ENCODE assay signal across 9 cellular contexts in the genomic region with DNA sequence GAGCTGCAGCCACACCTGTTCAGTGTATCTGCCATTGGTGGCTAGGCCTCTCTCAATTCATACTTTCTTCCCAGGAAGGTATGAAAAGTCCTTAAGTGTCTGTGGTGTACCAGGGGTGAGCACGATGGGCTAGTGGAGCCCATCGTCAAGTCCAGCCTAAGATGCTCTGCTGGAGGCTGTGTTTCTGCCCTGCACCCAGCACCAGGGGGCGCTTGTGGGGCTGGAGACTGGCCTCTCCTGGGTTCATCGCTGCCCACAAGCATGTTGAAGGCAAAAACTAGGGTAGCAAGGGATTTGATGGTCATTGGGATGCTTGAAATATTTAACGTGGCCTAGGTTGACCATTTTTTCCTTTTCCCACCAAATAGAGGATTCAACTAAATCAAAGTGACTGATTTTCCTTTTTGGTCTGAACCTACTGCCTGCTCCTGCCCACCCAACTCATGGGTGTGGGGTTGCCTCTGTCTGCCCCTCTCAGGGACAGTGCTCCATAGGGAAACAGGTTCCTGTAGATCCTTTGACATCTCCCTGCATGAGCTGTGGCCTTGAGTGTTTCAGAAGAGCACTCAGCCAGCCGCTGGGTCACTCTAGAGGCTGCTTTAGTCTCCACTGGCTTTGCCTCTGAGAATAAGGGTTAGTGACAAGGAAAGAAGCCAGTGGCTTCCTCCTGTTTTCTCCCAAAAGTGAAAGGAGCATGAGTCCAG. TPM values are rescaled to one million over a fixed set of nuclear protein-coding genes. Genes with fewer than 3 reads are reported as not detected.
DNase-seq lines count a peak whose midpoint lies in the region; ATAC-seq, FAIRE-seq and TF ChIP-seq lines count a peak whose summit lies in the region.
"Had no signal": no experiment of that assay in that cellular context is flagged by ENCODE, and none has a peak within 500 bp of the region (broad histone marks: within the 10 kb centered on the region; RNA-seq: fewer than 3 reads in every experiment).

No MANE protein-coding gene starts in this region.

- ATAC-seq in HCT116 = peak; percentile 86
- ATAC-seq in HepG2 = peak; percentile 92

- no peaks in the 10 kb centered on the region for H3K27me3 ChIP-seq in HCT116 (ENCODE audit: insufficient read depth, low read length)
- 0 out of 5 replicates have a peak, but pooled peaks cover 0 to 14% of the 10 kb centered on the region in 2 experiments for H3K27me3 ChIP-seq in HepG2 (ENCODE audit: control insufficient read depth in 1 of 2, insufficient read depth in 2 of 2, low read length in 2 of 2)
- H3K27me3 ChIP-seq in vagina = no peaks in the 10 kb centered on the region

- CTCF ChIA-PET in HCT116 (lab: Charles Lee) (no interaction called here), HepG2 (lab: Yijun Ruan, JAX; ENCODE audit: low intra/inter-chr PET ratio, low total read pairs) (interaction anchor here (0.8 to 1.6 kb wide), 2 partner anchors 40 to 130 kb away, joined by 3 to 12 read pairs; no protein-coding TSS in a partner anchor)
- CTCF ChIA-PET in activated CD4-positive, alpha-beta memory T cell treated with anti-CD3 and anti-CD28 coated beads for 36 hours (lab: Charles Lee) = no interaction called here

- no peaks in the 10 kb centered on the region for H3K9me3 Mint-ChIP-seq in activated CD4-positive, alpha-beta memory T cell treated with anti-CD3 and anti-CD28 coated beads for 36 hours
- H3K9me3 Mint-ChIP-seq: brain had no signal

- POLR2A ChIA-PET in HCT116 (lab: Charles Lee) (no interaction called here), HepG2 (lab: Yijun Ruan, JAX) (no interaction called here)
- POLR2A ChIA-PET in activated CD4-positive, alpha-beta memory T cell treated with anti-CD3 and anti-CD28 coated beads for 36 hours (lab: Charles Lee) = no interaction called here

- H3K36me3 ChIP-seq in HCT116 (ENCODE audit: control insufficient read depth in 1 of 2, insufficient read depth in 2 of 2, low read length in 2 of 2) (no peaks in the 10 kb centered on the region), HepG2 (replicated peaks in 1 of 2; ENCODE audit: control insufficient read depth in 1 of 2, insufficient read depth in 2 of 2, low read length in 2 of 2) (no peaks in the 10 kb centered on the region), vagina (no peaks in the 10 kb centered on the region)

- no peak overlapping the region for H3K4me3 Mint-ChIP-seq in activated CD4-positive, alpha-beta memory T cell treated with anti-CD3 and anti-CD28 coated beads for 36 hours
- H3K4me3 Mint-ChIP-seq: brain had no signal

- H3K27ac ChIP-seq in HCT116 (ENCODE audit: low read depth, low read length) = no peak overlapping the region
- H3K27ac ChIP-seq in HepG2 (ENCODE audit: extremely low read length, insufficient read depth, low read length) = no peak overlapping the region
- no peak overlapping the region for H3K27ac ChIP-seq in vagina

- DNase-seq in D721Med (ENCODE audit: insufficient read length, low spot score) (no peak), HCT116 (ENCODE audit: low read depth, low spot score) (peak; percentile 13), HepG2 (ENCODE audit: low spot score) (peak; percentile 10), DMS114 treated with DMSO at 0.1 percent for 48 hours (lab: John Stamatoyannopoulos, UW; ENCODE audit: unreplicated experiment) (no peak), pons (ENCODE audit: low spot score) (no peak), vagina (ENCODE audit: extremely low spot score in 2 of 2) (no peak)
- peak; percentile 24 for DNase-seq in activated CD4-positive, alpha-beta memory T cell treated with anti-CD3 and anti-CD28 coated beads for 36 hours
- DNase-seq in central memory CD4-positive, alpha-beta T cell = no peak

- no peaks in the 10 kb centered on the region for H3K9me2 ChIP-seq in HCT116 (ENCODE audit: insufficient read depth)

- no peak overlapping the region for H3K27ac Mint-ChIP-seq in activated CD4-positive, alpha-beta memory T cell treated with anti-CD3 and anti-CD28 coated beads for 36 hours
- H3K27ac Mint-ChIP-seq: brain had no signal

- TF ChIP-seq POLR2A in HCT116 (IDR thresholded peaks at IDR 0.05; ENCODE audit: borderline replicate concordance, extremely low read depth, insufficient read depth, insufficient read length) (no peak), HepG2 (IDR thresholded peaks at IDR 0.05; ENCODE audit: insufficient read depth in 1 of 2, low read depth in 2 of 2, low read length in 2 of 2) (no peak), vagina (IDR thresholded peaks at IDR 0.05) (no peak)

- H4K20me1 ChIP-seq in HCT116 (ENCODE audit: insufficient read depth) = no peaks in the 10 kb centered on the region
- no peaks in the 10 kb centered on the region for H4K20me1 ChIP-seq in HepG2 (ENCODE audit: insufficient read depth, low read length)

- 33% methylated on average over 4 of the region's 6 CpGs for WGBS in HepG2 (ENCODE audit: low lambda C conversion rate)

- RAD21 ChIA-PET in HCT116 (lab: Charles Lee; ENCODE audit: low non-redundant PET in 1 of 2, low total read pairs in 2 of 2, uncharacterized antibody in 2 of 2, unreplicated experiment in 2 of 2) = no interaction called here

- H3K9ac ChIP-seq in HCT116 (ENCODE audit: low read length) (no peak overlapping the region), HepG2 (ENCODE audit: insufficient read depth, low read depth, low read length) (no peak overlapping the region)

- no peaks in the 10 kb centered on the region for H3K79me2 ChIP-seq in HCT116 (ENCODE audit: insufficient read depth, low read length)
- H3K79me2 ChIP-seq in HepG2 (ENCODE audit: insufficient read depth, low read length) = no peaks in the 10 kb centered on the region

- BruUV-seq in HCT116 (replicated peaks; lab: Mats Ljungman, UMichigan) (no TSS peak), HepG2 (replicated peaks; lab: Mats Ljungman, UMichigan) (no TSS peak)

- TF ChIP-seq EP300 in HepG2 (IDR thresholded peaks at IDR 0.05; ENCODE audit: low read depth in 2 of 2, low read length in 2 of 2) = no peak
- no peak for TF ChIP-seq EP300 in HepG2 (CRISPR knock-in tag; IDR thresholded peaks at IDR 0.05; ENCODE audit: borderline replicate concordance)

- H3K27me3 Mint-ChIP-seq in activated CD4-positive, alpha-beta memory T cell treated with anti-CD3 and anti-CD28 coated beads for 36 hours = peaks cover 2% of the 10 kb centered on the region
- H3K27me3 Mint-ChIP-seq: brain had no signal

- in situ Hi-C loops in HepG2 (cut with HindIII; ENCODE audit: extremely low pct_ligation_motif_present, low pct_unique_long_range_greater_than_20kb) = no loop called here

- H3K4me1 Mint-ChIP-seq in activated CD4-positive, alpha-beta memory T cell treated with anti-CD3 and anti-CD28 coated beads for 36 hours (ENCODE audit: low read depth) = peaks cover 7% of the 10 kb centered on the region

- no peak overlapping the region for H3K4me2 ChIP-seq in HCT116 (ENCODE audit: low read length)
- no peak overlapping the region for H3K4me2 ChIP-seq in HepG2 (ENCODE audit: low read depth, low read length)

- no peak for FAIRE-seq in D721Med (lab: Jason Lieb, UNC)
- no peak for FAIRE-seq in HepG2 (lab: Jason Lieb, UNC)

- no peak overlapping the region for H2AFZ ChIP-seq in HCT116 (ENCODE audit: low read depth, low read length, poor library complexity, severe bottlenecking)
- no peak overlapping the region for H2AFZ ChIP-seq in HepG2 (ENCODE audit: low read length)

- intact Hi-C loops in HCT116 (cut with micrococcal nuclease) (loop anchor here (1.0 kb wide), 1 partner anchor 40 kb away; no protein-coding TSS in a partner anchor), HepG2 (cut with micrococcal nuclease; ENCODE audit: unreplicated experiment) (loop anchor here (1.0 kb wide), 2 partner anchors 40 to 130 kb away; no protein-coding TSS in a partner anchor), vagina (cut with DNase I) (no loop called here)
- intact Hi-C loops in activated CD4-positive, alpha-beta memory T cell treated with anti-CD3 and anti-CD28 coated beads for 36 hours (cut with micrococcal nuclease) = no loop called here

- no peaks in the 10 kb centered on the region for H3K36me3 Mint-ChIP-seq in activated CD4-positive, alpha-beta memory T cell treated with anti-CD3 and anti-CD28 coated beads for 36 hours

- TF ChIP-seq CTCF in D721Med (IDR thresholded peaks at IDR 0.05; ENCODE audit: insufficient read depth, missing control alignments) (peak; percentile 39), HCT116 (IDR thresholded peaks at IDR 0.05 in 2 of 3, conservative IDR thresholded peaks at IDR 0.05 in 1 of 3; ENCODE audit: borderline replicate concordance in 1 of 3, insufficient read depth in 1 of 3, low read depth in 2 of 3, low read length in 2 of 3) (peak; percentile 21 to 78 (median 76); a peak in 4 of 6 replicates), HepG2 (CRISPR knock-in tag; IDR thresholded peaks at IDR 0.05) (peak; percentile 69), vagina (IDR thresholded peaks at IDR 0.05) (no peak)

- H3K4me1 ChIP-seq in HCT116 (ENCODE audit: control insufficient read depth in 1 of 2, insufficient read depth in 2 of 2, low read length in 2 of 2) = no peaks in the 10 kb centered on the region
- H3K4me1 ChIP-seq in HepG2 (ENCODE audit: insufficient read depth, low read length) = no peaks in the 10 kb centered on the region
- H3K4me1 ChIP-seq in vagina = no peaks in the 10 kb centered on the region

- no peak overlapping the region for H3K4me3 ChIP-seq in HCT116 (replicated peaks in 1 of 2; ENCODE audit: low read depth in 1 of 2, low read length in 2 of 2)
- H3K4me3 ChIP-seq in HepG2 (replicated peaks in 1 of 3; ENCODE audit: insufficient read depth in 1 of 3, low read depth in 2 of 3, low read length in 3 of 3) = no peak overlapping the region
- H3K4me3 ChIP-seq in vagina = no peak overlapping the region

- no peaks in the 10 kb centered on the region for H3K9me3 ChIP-seq in HCT116 (ENCODE audit: control insufficient read depth in 1 of 2, insufficient read depth in 1 of 2, low read depth in 1 of 2, low read length in 2 of 2)
- H3K9me3 ChIP-seq in HepG2 (ENCODE audit: low read length) = no peaks in the 10 kb centered on the region
- no peaks in the 10 kb centered on the region for H3K9me3 ChIP-seq in vagina

- TF ChIP-seq RAD21 in HCT116 (IDR thresholded peaks at IDR 0.05; ENCODE audit: low read depth) = peak; percentile 36; the same call in 1 of the 2 replicates
- 0 out of 2 replicates have a peak, but pooled peaks have one; percentile 30 for TF ChIP-seq RAD21 in HepG2 (CRISPR knock-in tag; IDR thresholded peaks at IDR 0.05)

RNA-seq across cellular contexts. Expression of gene TPGS2, which starts 59.0 kb away (rescaled TPM):
- 93.3 TPM for total RNA-seq in HCT116 (2021; ENCODE audit: unreplicated experiment)
- polyA plus RNA-seq in HCT116 (2012) = 98.1 and 124 TPM in 2 replicates
- 10 to 100 TPM; 77.9 to 83.0 TPM for total RNA-seq in activated CD4-positive, alpha-beta memory T cell treated with anti-CD3 and anti-CD28 coated beads for 36 hours
- total RNA-seq in HepG2 (2016; rRNA removed; fragmentation: Illumina TruSeq; extraction: Trizol) = 72.1 and 73.3 TPM in 2 replicates
- 144 and 164 TPM in 2 replicates for total RNA-seq in HepG2 (2016; cell fraction: cytosol; rRNA removed; fragmentation: Illumina TruSeq; extraction: Trizol; ENCODE audit: low read depth)
- total RNA-seq in HepG2 (2016; cell fraction: insoluble cytoplasmic fraction; rRNA removed; fragmentation: Illumina TruSeq; extraction: Trizol) = 68.1 and 77.7 TPM in 2 replicates
- 182 and 189 TPM in 2 replicates for total RNA-seq in HepG2 (2016; cell fraction: membrane; rRNA removed; fragmentation: Illumina TruSeq; extraction: Trizol)
- 40.9 and 47.8 TPM in 2 replicates for total RNA-seq in HepG2 (2016; cell fraction: nucleus; rRNA removed; fragmentation: Illumina TruSeq; extraction: Trizol)
- polyA plus RNA-seq in HepG2 (2011; rRNA removed) = 106 and 137 TPM in 2 replicates
- 105 and 107 TPM in 2 replicates for polyA plus RNA-seq in HepG2 (2011; cell fraction: cytosol; rRNA removed)
- 34.8 and 39.7 TPM in 2 replicates for polyA plus RNA-seq in HepG2 (2011; cell fraction: nucleus; rRNA removed)
- polyA plus RNA-seq in HepG2 (2012) = 38.7 and 54.0 TPM in 2 replicates
- 242 and 261 TPM in 2 replicates for polyA plus RNA-seq in HepG2 (2016; cell fraction: cytosol; fragmentation: Illumina TruSeq; extraction: Trizol; ENCODE audit: low read depth)
- polyA plus RNA-seq in HepG2 (2016; cell fraction: insoluble cytoplasmic fraction; fragmentation: Illumina TruSeq; extraction: Trizol; ENCODE audit: low read depth) = 89.6 and 107 TPM in 2 replicates
- polyA plus RNA-seq in HepG2 (2016; cell fraction: membrane; fragmentation: Illumina TruSeq; extraction: Trizol; ENCODE audit: low read depth) = 249 and 261 TPM in 2 replicates
- polyA plus RNA-seq in HepG2 (2016; cell fraction: nucleus; fragmentation: Illumina TruSeq; extraction: Trizol; ENCODE audit: insufficient read depth, low read depth) = 51.1 and 62.4 TPM in 2 replicates
- polyA minus RNA-seq in HepG2 (2011; rRNA and poly(A)+ RNA removed; ENCODE audit: low replicate concordance) = 108 and 264 TPM in 2 replicates
- polyA minus RNA-seq in HepG2 (2011; cell fraction: cytosol; rRNA and poly(A)+ RNA removed) = 41.5 and 43.6 TPM in 2 replicates
- 65.9 and 77.7 TPM in 2 replicates for polyA minus RNA-seq in HepG2 (2011; cell fraction: nucleus; rRNA and poly(A)+ RNA removed)
- total RNA-seq in vagina = 171 TPM

RNA-seq across cellular contexts. Expression of gene KIAA1328, which starts 59.2 kb away (rescaled TPM):
- total RNA-seq in HCT116 (2021; ENCODE audit: unreplicated experiment) (5.2 TPM), HepG2 (2016; rRNA removed; fragmentation: Illumina TruSeq; extraction: Trizol) (5.2 and 6.0 TPM in 2 replicates), vagina (17.2 TPM)
- polyA plus RNA-seq in HCT116 (2012) = 2.0 and 2.2 TPM in 2 replicates
- total RNA-seq in activated CD4-positive, alpha-beta memory T cell treated with anti-CD3 and anti-CD28 coated beads for 36 hours = 1 to 10 TPM; 7.3 to 7.8 TPM
- 9.5 and 13.3 TPM in 2 replicates for total RNA-seq in HepG2 (2016; cell fraction: cytosol; rRNA removed; fragmentation: Illumina TruSeq; extraction: Trizol; ENCODE audit: low read depth)
- 4.0 and 6.7 TPM in 2 replicates for total RNA-seq in HepG2 (2016; cell fraction: insoluble cytoplasmic fraction; rRNA removed; fragmentation: Illumina TruSeq; extraction: Trizol)
- 5.5 and 7.5 TPM in 2 replicates for total RNA-seq in HepG2 (2016; cell fraction: membrane; rRNA removed; fragmentation: Illumina TruSeq; extraction: Trizol)
- 14.3 and 17.0 TPM in 2 replicates for total RNA-seq in HepG2 (2016; cell fraction: nucleus; rRNA removed; fragmentation: Illumina TruSeq; extraction: Trizol)
- polyA plus RNA-seq in HepG2 (2011; rRNA removed) = 2.8 and 4.1 TPM in 2 replicates
- polyA plus RNA-seq in HepG2 (2011; cell fraction: cytosol; rRNA removed) = 1.4 and 1.5 TPM in 2 replicates
- 6.6 and 6.9 TPM in 2 replicates for polyA plus RNA-seq in HepG2 (2011; cell fraction: nucleus; rRNA removed)
- 1.9 and 2.6 TPM in 2 replicates for polyA plus RNA-seq in HepG2 (2012)
- 1.1 and 1.2 TPM in 2 replicates for polyA plus RNA-seq in HepG2 (2016; cell fraction: cytosol; fragmentation: Illumina TruSeq; extraction: Trizol; ENCODE audit: low read depth)
- 2.8 and 3.0 TPM in 2 replicates for polyA plus RNA-seq in HepG2 (2016; cell fraction: insoluble cytoplasmic fraction; fragmentation: Illumina TruSeq; extraction: Trizol; ENCODE audit: low read depth)
- 1.6 and 1.7 TPM in 2 replicates for polyA plus RNA-seq in HepG2 (2016; cell fraction: membrane; fragmentation: Illumina TruSeq; extraction: Trizol; ENCODE audit: low read depth)
- polyA plus RNA-seq in HepG2 (2016; cell fraction: nucleus; fragmentation: Illumina TruSeq; extraction: Trizol; ENCODE audit: insufficient read depth, low read depth) = 7.8 and 8.1 TPM in 2 replicates
- polyA minus RNA-seq in HepG2 (2011; rRNA and poly(A)+ RNA removed; ENCODE audit: low replicate concordance) = 9.4 and 9.6 TPM in 2 replicates
- 2.2 and 2.3 TPM in 2 replicates for polyA minus RNA-seq in HepG2 (2011; cell fraction: cytosol; rRNA and poly(A)+ RNA removed)
- 30.0 and 33.0 TPM in 2 replicates for polyA minus RNA-seq in HepG2 (2011; cell fraction: nucleus; rRNA and poly(A)+ RNA removed)

Comparison
In these comparisons a context has a peak if more than half of its experiments do, and no peak if none do; other contexts are left out.
1. DNase-seq: peak in HCT116 (single experiment), activated CD4-positive, alpha-beta memory T cell treated with anti-CD3 and anti-CD28 coated beads for 36 hours (single experiment) and HepG2 (single experiment); none in D721Med (single experiment), central memory CD4-positive, alpha-beta T cell (single experiment), DMS114 treated with DMSO at 0.1 percent for 48 hours (single experiment), pons (single experiment) and vagina (0 of 2).
2. CTCF ChIP-seq: peak in D721Med (single experiment), HCT116 (3 of 3) and HepG2 (single experiment); none in vagina (0 of 3).
3. intact Hi-C loops: an anchor here in HCT116 (1.0 kb wide) and HepG2 (1.0 kb wide); none called in activated CD4-positive, alpha-beta memory T cell treated with anti-CD3 and anti-CD28 coated beads for 36 hours and vagina.